In genomic region chr20:381581-382290, GRCh38 we compare ENCODE assay signal across 8 cellular contexts.
DNase-seq lines count a peak whose midpoint lies in the region; ATAC-seq lines count a peak whose summit lies in the region.

No MANE protein-coding gene starts in this region.

- peak overlapping the region; percentile 100 for H3K27ac ChIP-seq in epithelial cell of prostate
- no peak overlapping the region for H3K27ac ChIP-seq in muscle layer of duodenum (ENCODE audit: low read length)

- no peaks in the 10 kb centered on the region for H3K27me3 ChIP-seq in muscle layer of duodenum (ENCODE audit: low read depth, low read length)

- no peaks in the 10 kb centered on the region for H3K9me3 ChIP-seq in muscle layer of duodenum (ENCODE audit: control insufficient read depth in 1 of 2, low read length in 2 of 2)

- H3K36me3 ChIP-seq in muscle layer of duodenum (ENCODE audit: control insufficient read depth in 1 of 2, insufficient read depth in 2 of 2, low read length in 2 of 2) = no peaks in the 10 kb centered on the region

- peaks cover 0 to 5% of the 10 kb centered on the region in 2 donors for H3K4me1 ChIP-seq in muscle layer of duodenum (ENCODE audit: control insufficient read depth in 1 of 2, insufficient read depth in 2 of 2, low read length in 2 of 2)

- peak; percentile 62 to 72 for DNase-seq in AML-193 (lab: John Stamatoyannopoulos, UW)
- peak; percentile 62 for DNase-seq in NOMO-1 treated with DMSO at 0.1 percent for 48 hours (lab: John Stamatoyannopoulos, UW; ENCODE audit: unreplicated experiment)
- peak; percentile 42 for DNase-seq in activated CD8-positive, alpha-beta memory T cell treated with anti-CD3 and anti-CD28 coated beads, Interleukin-2, amount 50 U/mL, for 24 hours (ENCODE audit: extremely low read depth)
- DNase-seq in epithelial cell of prostate (ENCODE audit: low read depth, low spot score) = no peak
- peak; percentile 70 to 75 for DNase-seq in stimulated activated CD8-positive, alpha-beta memory T cell treated with anti-CD3 and anti-CD28 coated beads, Interleukin-7, amount 100 ng/mL, for 48 hours (ENCODE audit: extremely low read depth in 1 of 2, low read depth in 1 of 2)

- H3K4me3 ChIP-seq in muscle layer of duodenum (ENCODE audit: low read depth in 1 of 2, low read length in 2 of 2) = peak overlapping the region; percentile 42 to 72

- ATAC-seq in GM19043 (IDR thresholded peaks at IDR 0.05; ENCODE audit: low read depth, unreplicated experiment) = peak; percentile 54
- peak; percentile 54 for ATAC-seq in HG03280 (IDR thresholded peaks at IDR 0.05; ENCODE audit: unreplicated experiment)
